In the genomic region with DNA sequence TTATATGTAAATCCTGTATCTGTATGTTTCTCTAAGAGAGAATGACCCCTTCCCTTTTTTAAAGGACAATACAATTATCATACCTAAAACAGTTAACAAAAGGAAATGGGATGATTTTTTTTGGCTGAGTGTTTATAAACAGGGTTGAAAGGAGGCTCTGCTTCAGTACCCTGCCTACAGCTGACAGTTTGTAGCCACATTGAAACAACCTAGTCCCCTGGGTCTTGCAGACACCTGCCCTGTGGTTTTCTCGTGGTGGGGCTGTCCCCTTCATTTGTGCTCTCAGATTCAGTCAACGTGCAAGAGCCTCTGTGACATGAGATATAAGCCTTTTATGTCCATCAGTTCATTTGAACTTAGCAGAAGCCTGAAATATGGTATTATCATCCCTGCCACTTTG, we compare ENCODE assay signal across 12 cellular contexts. TPM values are rescaled to one million over a fixed set of nuclear protein-coding genes. Genes with fewer than 3 reads are reported as not detected.
DNase-seq lines count a peak whose midpoint lies in the region; ATAC-seq and TF ChIP-seq lines count a peak whose summit lies in the region.
"Had no signal": no experiment of that assay in that cellular context is flagged by ENCODE, and none has a peak within 500 bp of the region (broad histone marks: within the 10 kb centered on the region; RNA-seq: fewer than 3 reads in every experiment).

No MANE protein-coding gene starts in this region.

- peaks cover 25% of the 10 kb centered on the region for H3K36me3 ChIP-seq in SU-DHL-6 (ENCODE audit: low read length)
- H3K36me3 ChIP-seq in aorta (ENCODE audit: control insufficient read depth in 1 of 2, insufficient read depth in 2 of 2, low read length in 1 of 2), result peaks cover 7 to 15% of the 10 kb centered on the region in 2 donors
- peaks cover 34 to 78% of the 10 kb centered on the region in 2 donors for H3K36me3 ChIP-seq in neuronal stem cell (replicated peaks in 1 of 2; ENCODE audit: control insufficient read depth in 2 of 2, insufficient read depth in 2 of 2, low read length in 2 of 2)

- H3K79me2 ChIP-seq in SU-DHL-6 (ENCODE audit: insufficient read depth, low read length), result peaks cover 7% of the 10 kb centered on the region; the same call in 1 of the 2 replicates

- no peak overlapping the region for H3K4ac ChIP-seq in neuronal stem cell (ENCODE audit: low read length)

- H3F3A ChIP-seq in SU-DHL-6 (ENCODE audit: insufficient read depth), result peaks cover 33% of the 10 kb centered on the region

- H3K18ac ChIP-seq in neuronal stem cell (ENCODE audit: low read length), result no peak overlapping the region

- H3K4me3 ChIP-seq in SU-DHL-6 (ENCODE audit: insufficient read depth, low read length, poor library complexity, severe bottlenecking), result no peak overlapping the region
- no peak overlapping the region for H3K4me3 ChIP-seq in aorta (ENCODE audit: low read length in 2 of 2)
- H3K4me3 ChIP-seq in neuronal stem cell (ENCODE audit: low read length in 2 of 2), result no peak overlapping the region
- H3K4me3 ChIP-seq: skin epidermis, upper lobe of right lung had no signal

- peak; percentile 79 for ATAC-seq in GM19397 (IDR thresholded peaks at IDR 0.05; ENCODE audit: unreplicated experiment)
- peak; percentile 76 for ATAC-seq in HG03064 (IDR thresholded peaks at IDR 0.05; ENCODE audit: low read depth, unreplicated experiment)
- no peak for ATAC-seq in aorta (ENCODE audit: low FRiP score)
- ATAC-seq: upper lobe of right lung had no signal

- H3K4me3 Mint-ChIP-seq in chondrocyte (ENCODE audit: unreplicated experiment), result no peak overlapping the region

- H2BK15ac ChIP-seq in neuronal stem cell (ENCODE audit: low read length), result no peak overlapping the region

- H3K4me1 ChIP-seq in aorta (ENCODE audit: control insufficient read depth in 1 of 2, insufficient read depth in 2 of 2, low read length in 2 of 2) (no peaks in the 10 kb centered on the region), neuronal stem cell (ENCODE audit: control insufficient read depth in 2 of 2, insufficient read depth in 1 of 2, low read depth in 1 of 2, low read length in 2 of 2) (peaks cover 7% of the 10 kb centered on the region in 2 donors)

- H2AFZ ChIP-seq in SU-DHL-6 (ENCODE audit: low read depth, low read length, severe bottlenecking) (no peak overlapping the region), neuronal stem cell (ENCODE audit: low read length) (no peak overlapping the region)

- H3K27ac ChIP-seq in SU-DHL-6 (ENCODE audit: low read depth, low read length) (peak overlapping the region; percentile 84), aorta (ENCODE audit: low read depth in 1 of 2, low read length in 2 of 2) (no peak overlapping the region), neuronal stem cell (replicated peaks; ENCODE audit: low read length) (no peak overlapping the region)
- H3K27ac ChIP-seq: skin epidermis, upper lobe of right lung had no signal

- H3K27me3 Mint-ChIP-seq in chondrocyte (ENCODE audit: low read depth), result no peaks in the 10 kb centered on the region

- peak overlapping the region; percentile 88 for H3K4me2 ChIP-seq in SU-DHL-6 (ENCODE audit: low read depth, low read length, poor library complexity, severe bottlenecking)
- no peak overlapping the region for H3K4me2 ChIP-seq in neuronal stem cell (ENCODE audit: insufficient read depth, low read length, poor library complexity, severe bottlenecking)

- H2BK120ac ChIP-seq in neuronal stem cell (ENCODE audit: low read depth, low read length), result no peak overlapping the region

- no peaks in the 10 kb centered on the region for H4K20me1 ChIP-seq in SU-DHL-6 (ENCODE audit: low read depth, low read length)

- no peak overlapping the region for H4K91ac ChIP-seq in neuronal stem cell (ENCODE audit: low read depth, low read length, poor library complexity)

- no peak overlapping the region for H3K14ac ChIP-seq in neuronal stem cell (ENCODE audit: low read length)

- no peak overlapping the region for H3K27ac Mint-ChIP-seq in chondrocyte (ENCODE audit: unreplicated experiment)

- H3K9me3 Mint-ChIP-seq in chondrocyte (ENCODE audit: low read depth), result no peaks in the 10 kb centered on the region

- no peak overlapping the region for H2AK5ac ChIP-seq in neuronal stem cell (ENCODE audit: low read depth, low read length)

- intact Hi-C loops in aorta (cut with DNase I), result loop anchor here in 1 of 2 donors (5.0 kb wide), 1 partner anchor 36 kb away; no protein-coding TSS in a partner anchor

- H2BK12ac ChIP-seq in neuronal stem cell (ENCODE audit: low read length), result no peak overlapping the region

- H3K9me3 ChIP-seq in SU-DHL-6 (ENCODE audit: insufficient read depth, low read length) (no peaks in the 10 kb centered on the region), aorta (ENCODE audit: control insufficient read depth, low read length) (no peaks in the 10 kb centered on the region), neuronal stem cell (replicated peaks in 1 of 2; ENCODE audit: control insufficient read depth in 2 of 2, insufficient read depth in 1 of 2, low read depth in 1 of 2, low read length in 2 of 2) (no peaks in the 10 kb centered on the region)
- H3K9me3 ChIP-seq: upper lobe of right lung had no signal

- WGBS in aorta, 2 donors, result 60 to 73% methylated on average over 2 of the region's 2 CpGs
- no CpG with 5 or more reads among the region's 2 CpGs for WGBS in neuronal stem cell (ENCODE audit: extremely low coverage in 2 of 2, insufficient read length in 2 of 2, insufficient replicate concordance in 1 of 2), 2 donors

- no peak overlapping the region for H4K8ac ChIP-seq in neuronal stem cell (ENCODE audit: low read depth, low read length)

- no peaks in the 10 kb centered on the region for H3K9me2 ChIP-seq in SU-DHL-6 (replicated peaks; ENCODE audit: insufficient read depth, low read length)

- in situ Hi-C loops in GM13976 (cut with MboI; ENCODE audit: low sequenced_read_pairs, unreplicated experiment), result no loop called here

- TF ChIP-seq CTCF in GM13976 (IDR thresholded peaks at IDR 0.05; ENCODE audit: borderline replicate concordance, control extremely low read depth, extremely low read depth, insufficient read depth, missing control alignments) (no peak), SU-DHL-6 (IDR thresholded peaks at IDR 0.05; ENCODE audit: insufficient read depth, low read length, poor library complexity, severe bottlenecking) (no peak), chondrocyte (IDR thresholded peaks at IDR 0.05) (no peak)

- H3K23ac ChIP-seq in neuronal stem cell (ENCODE audit: low read depth, low read length, poor library complexity), result no peak overlapping the region

- peaks cover 37% of the 10 kb centered on the region for H3K36me3 Mint-ChIP-seq in chondrocyte (ENCODE audit: low read depth)

- DNase-seq in GM13976 (ENCODE audit: low spot score), result peak; percentile 83
- no peak for DNase-seq in chondrocyte (ENCODE audit: low spot score)
- no peak for DNase-seq in aorta
- no peak for DNase-seq in SIG-M5 (lab: John Stamatoyannopoulos, UW)
- no peak for DNase-seq in neuronal stem cell (ENCODE audit: low spot score)
- DNase-seq: central memory CD4-positive, alpha-beta T cell; EL; upper lobe of right lung had no signal

- peaks cover 2% of the 10 kb centered on the region for H3K79me1 ChIP-seq in neuronal stem cell (ENCODE audit: low read depth, low read length)

- H3K4me1 Mint-ChIP-seq in chondrocyte (ENCODE audit: low read depth), result peaks cover 21% of the 10 kb centered on the region

- H3K27me3 ChIP-seq in SU-DHL-6 (ENCODE audit: low read length) (no peaks in the 10 kb centered on the region), aorta (ENCODE audit: control insufficient read depth in 1 of 2, insufficient read depth in 2 of 2, low read length in 1 of 2) (no peaks in the 10 kb centered on the region), neuronal stem cell (ENCODE audit: control insufficient read depth in 3 of 3, insufficient read depth in 3 of 3, low read depth in 1 of 3, low read length in 3 of 3) (no peaks in the 10 kb centered on the region)
- H3K27me3 ChIP-seq: upper lobe of right lung had no signal

- peak overlapping the region; percentile 84; the same call in 1 of the 2 replicates for H3K9ac ChIP-seq in SU-DHL-6 (ENCODE audit: low read length)
- H3K9ac ChIP-seq in neuronal stem cell (ENCODE audit: low read depth, low read length, poor library complexity), result no peak overlapping the region

- H2BK5ac ChIP-seq in neuronal stem cell (ENCODE audit: low read length), result no peak overlapping the region

RNA-seq across cellular contexts. Expression of a gene that starts 2.3 kb away (rescaled TPM):
- total RNA-seq in chondrocyte, result 21.6 to 25.9 TPM (median 22.7 TPM) in 3 replicates
- total RNA-seq in aorta, result 10 to 100 TPM; 24.3 to 31.9 TPM
- polyA plus RNA-seq in aorta, result 10 to 100 TPM; 29.6 to 30.0 TPM
- 26.8 TPM for polyA plus RNA-seq in neuronal stem cell (2013, experiment 1 of 2)
- polyA plus RNA-seq in neuronal stem cell (2013, experiment 2 of 2), result 25.4 TPM

RNA-seq across cellular contexts. Expression of a gene that starts 27.0 kb away (rescaled TPM):
- 269 to 342 TPM (median 276 TPM) in 3 replicates for total RNA-seq in chondrocyte
- total RNA-seq in aorta, result 100 to 1,000 TPM; 149 to 155 TPM
- 10 to 100 TPM; 39.7 to 84.7 TPM for polyA plus RNA-seq in aorta
- polyA plus RNA-seq in neuronal stem cell (2013, experiment 1 of 2), result 32.7 TPM
- polyA plus RNA-seq in neuronal stem cell (2013, experiment 2 of 2), result 33.9 TPM
